8 cellular contexts compared by ENCODE assay signal in genomic region chr16:84116720-84117481, GRCh38. TPM values are rescaled to one million over a fixed set of nuclear protein-coding genes. Genes with fewer than 3 reads are reported as not detected.
DNase-seq lines count a peak whose midpoint lies in the region; ATAC-seq and TF ChIP-seq lines count a peak whose summit lies in the region.

MBTPS1 (minus strand) TSS chr16:84116942; CDS start chr16:84101783, 15,159 bp downstream.

- H4K20me1 ChIP-seq in DOHH2 (ENCODE audit: control insufficient read depth, insufficient read depth, low read depth, low read length) (peaks cover 6% of the 10 kb centered on the region; the same call in 1 of the 2 replicates), GM23338 (replicated peaks; ENCODE audit: insufficient read depth) (peaks cover 8% of the 10 kb centered on the region; the same call in 1 of the 2 replicates), fibroblast of lung (ENCODE audit: control insufficient read depth, extremely low read depth, insufficient read depth, low read length) (no peaks in the 10 kb centered on the region)

- POLR2A ChIA-PET in naive thymus-derived CD8-positive, alpha-beta T cell (lab: Charles Lee) = interaction anchor here (0.6 to 2.6 kb wide), 19 partner anchors 10 to 537 kb away, joined by 3 to 40 read pairs (median 5); partner anchors contain the start of genes DNAAF1, HSBP1, HSDL1 and TAF1C

- peak within 1 kb of the TSS; percentile 95 for H2AFZ ChIP-seq in GM23338
- H2AFZ ChIP-seq in fibroblast of lung (ENCODE audit: low read length) = peak within 1 kb of the TSS; percentile 86

- peaks cover 17% of the 10 kb centered on the region for H3K4me1 ChIP-seq in DOHH2 (ENCODE audit: control insufficient read depth, low read length)
- peaks cover 17% of the 10 kb centered on the region for H3K4me1 ChIP-seq in GM23338 (ENCODE audit: insufficient read depth)
- H3K4me1 ChIP-seq in fibroblast of lung (ENCODE audit: control insufficient read depth, extremely low read depth, insufficient read depth, low read length) = no peaks in the 10 kb centered on the region

- TF ChIP-seq CTCF in DOHH2 (IDR thresholded peaks at IDR 0.05; ENCODE audit: low read depth, low read length, poor library complexity, severe bottlenecking) (no peak), GM23338 (conservative IDR thresholded peaks at IDR 0.05; ENCODE audit: low read depth in 2 of 2) (no peak), fibroblast of lung (conservative IDR thresholded peaks at IDR 0.05 in 1 of 2, IDR thresholded peaks at IDR 0.05 in 1 of 2; ENCODE audit: low read depth in 1 of 2, low read length in 2 of 2) (no peak)

- H3K9me3 ChIP-seq in DOHH2 (ENCODE audit: control insufficient read depth, insufficient read depth, low read length) (no peaks in the 10 kb centered on the region), fibroblast of lung (ENCODE audit: control insufficient read depth, insufficient read depth, low read depth, low read length) (no peaks in the 10 kb centered on the region)

- peak within 1 kb of the TSS; percentile 89 for H3K4me3 Mint-ChIP-seq in GM23338
- H3K4me3 Mint-ChIP-seq in naive thymus-derived CD8-positive, alpha-beta T cell = peak within 1 kb of the TSS; percentile 89 to 98 (median 94)

- H3K9me2 ChIP-seq in DOHH2 (replicated peaks; ENCODE audit: control insufficient read depth, low read length) = no peaks in the 10 kb centered on the region
- H3K9me2 ChIP-seq in GM23338 (ENCODE audit: insufficient read depth) = no peaks in the 10 kb centered on the region

- peaks cover 11% of the 10 kb centered on the region; the same call in 2 of the 3 replicates for H3K4me1 Mint-ChIP-seq in GM23338
- H3K4me1 Mint-ChIP-seq in naive thymus-derived CD8-positive, alpha-beta T cell = peaks cover 7 to 38% (median 27%) of the 10 kb centered on the region in 4 donors

- DNase-seq in GM23338 (ENCODE audit: low spot score) = peak; percentile 98
- peak; percentile 97 for DNase-seq in LHCN-M2 (ENCODE audit: low read depth)
- DNase-seq in RPMI7951 (ENCODE audit: low read depth) = peak; percentile 97
- peak; percentile 94 to 98 for DNase-seq in activated T-helper 1 cell treated with anti-CD3 and anti-CD28 coated beads, Interleukin-2, amount 50 U/mL, for 16 hours (ENCODE audit: low read depth in 1 of 2, low spot score in 1 of 2)
- DNase-seq in fibroblast of lung (ENCODE audit: low read depth in 2 of 2) = peak; percentile 95 to 98
- DNase-seq in naive thymus-derived CD8-positive, alpha-beta T cell = peak; percentile 96 to 99 (median 98)
- peak; percentile 93 to 97 (median 96) for DNase-seq in stimulated activated naive CD4-positive, alpha-beta T cell (lab: John Stamatoyannopoulos, UW)

- peak; percentile 90 for ATAC-seq in GM23338
- peak; percentile 85 to 87 for ATAC-seq in naive thymus-derived CD8-positive, alpha-beta T cell

- H3K79me2 ChIP-seq in DOHH2 (ENCODE audit: control insufficient read depth, low read length) (peaks cover 56% of the 10 kb centered on the region), GM23338 (replicated peaks; ENCODE audit: insufficient read depth) (peaks cover 44% of the 10 kb centered on the region), fibroblast of lung (ENCODE audit: control insufficient read depth, insufficient read depth, low read length) (peaks cover 36% of the 10 kb centered on the region)

- H3K36me3 Mint-ChIP-seq in GM23338 (ENCODE audit: low read depth) = peaks cover 2% of the 10 kb centered on the region; the same call in 1 of the 3 replicates
- peaks cover 0 to 6% (median 0%) of the 10 kb centered on the region in 3 donors for H3K36me3 Mint-ChIP-seq in naive thymus-derived CD8-positive, alpha-beta T cell

- H3K9me3 Mint-ChIP-seq in GM23338 = no peaks in the 10 kb centered on the region
- no peaks in the 10 kb centered on the region for H3K9me3 Mint-ChIP-seq in naive thymus-derived CD8-positive, alpha-beta T cell

- H3K27ac ChIP-seq in DOHH2 (ENCODE audit: low read depth, low read length) (peak within 1 kb of the TSS; percentile 75), GM23338 (ENCODE audit: low read depth) (peak within 1 kb of the TSS; percentile 97), fibroblast of lung (ENCODE audit: insufficient read depth, low read length) (peak within 1 kb of the TSS; percentile 92)

- H3K27me3 Mint-ChIP-seq in GM23338 (ENCODE audit: insufficient read depth, low read depth, poor library complexity) = no peaks in the 10 kb centered on the region
- no peaks in the 10 kb centered on the region for H3K27me3 Mint-ChIP-seq in naive thymus-derived CD8-positive, alpha-beta T cell

- H3K9ac ChIP-seq in fibroblast of lung (ENCODE audit: insufficient read depth, low read length) = peak within 1 kb of the TSS; percentile 97

- H3K4me3 ChIP-seq in DOHH2 (ENCODE audit: low read length) (peak within 1 kb of the TSS; percentile 90), GM23338 (peak within 1 kb of the TSS; percentile 93), fibroblast of lung (replicated peaks in 1 of 4; ENCODE audit: control extremely low read depth in 1 of 4, insufficient read depth in 1 of 4, low read depth in 3 of 4, low read length in 4 of 4) (peak within 1 kb of the TSS; percentile 68 to 98 (median 90))

- H3F3A ChIP-seq in DOHH2 (ENCODE audit: control insufficient read depth, insufficient read depth) (peaks cover 7% of the 10 kb centered on the region; the same call in 1 of the 2 replicates), GM23338 (replicated peaks; ENCODE audit: low read depth) (peaks cover 3% of the 10 kb centered on the region; the same call in 1 of the 2 replicates)

- H3K36me3 ChIP-seq in DOHH2 (ENCODE audit: control insufficient read depth, low read length) (peaks cover 13% of the 10 kb centered on the region; the same call in 1 of the 2 replicates), GM23338 (ENCODE audit: insufficient read depth) (no peaks in the 10 kb centered on the region), fibroblast of lung (ENCODE audit: control insufficient read depth, insufficient read depth, low read length) (peaks cover 2% of the 10 kb centered on the region)

- H3K4me2 ChIP-seq in DOHH2 (ENCODE audit: low read length) (peak within 1 kb of the TSS; percentile 96), GM23338 (peak within 1 kb of the TSS; percentile 98), fibroblast of lung (ENCODE audit: extremely low read depth, insufficient read depth, low read length) (peak within 1 kb of the TSS; percentile 92)

- peak within 1 kb of the TSS; percentile 98 for H3K27ac Mint-ChIP-seq in GM23338
- H3K27ac Mint-ChIP-seq in naive thymus-derived CD8-positive, alpha-beta T cell = peak within 1 kb of the TSS; percentile 93 to 99 (median 96)

- H3K27me3 ChIP-seq in DOHH2 (ENCODE audit: control insufficient read depth, low read length) = no peaks in the 10 kb centered on the region
- H3K27me3 ChIP-seq in GM23338 (ENCODE audit: insufficient read depth) = no peaks in the 10 kb centered on the region
- no peaks in the 10 kb centered on the region for H3K27me3 ChIP-seq in fibroblast of lung (ENCODE audit: control insufficient read depth, insufficient read depth, low read length)

TF ChIP-seq in GM23338, 12 proteins besides CTCF, POLR2A, EP300 and RAD21 (continues in another document):
- TF ChIP-seq JUNB (IDR thresholded peaks at IDR 0.05; ENCODE audit: unreplicated experiment) = no peak
- no peak for TF ChIP-seq REST (IDR thresholded peaks at IDR 0.05; ENCODE audit: unreplicated experiment)
- TF ChIP-seq EZH2phosphoT487 (IDR thresholded peaks at IDR 0.05; ENCODE audit: unreplicated experiment) = no peak
- 0 out of 2 replicates have a peak, but pooled peaks have one; percentile 59 for TF ChIP-seq ETS1 (IDR thresholded peaks at IDR 0.05)
- peak; percentile 79 for TF ChIP-seq CREB1 (CRISPR knock-in tag; IDR thresholded peaks at IDR 0.05; ENCODE audit: low read depth)

RNA-seq across cellular contexts. Expression of gene MBTPS1, which starts in this region (rescaled TPM):
- 44.3 and 49.3 TPM in 2 replicates for total RNA-seq in GM23338 (2014; rRNA removed; shearing (Covaris generic))
- polyA plus RNA-seq in GM23338 (2016; fragmentation: Nextera tagmentation; extraction: Ambion mirVana) = 18.1 and 20.7 TPM in 2 replicates
- 47.1 and 48.8 TPM in 2 replicates for total RNA-seq in LHCN-M2 (2014; rRNA removed)
- 33.0 TPM for polyA plus RNA-seq in LHCN-M2 (2012)
- total RNA-seq in RPMI7951 (2014; rRNA removed; shearing (Covaris generic)) = 38.2 and 38.6 TPM in 2 replicates
- total RNA-seq in fibroblast of lung = 96.0 and 109 TPM in 2 replicates
- 65.9 and 80.3 TPM in 2 replicates for polyA plus RNA-seq in fibroblast of lung
- polyA plus RNA-seq in fibroblast of lung (2012) = 62.3 and 82.6 TPM in 2 replicates
- polyA minus RNA-seq in fibroblast of lung (ENCODE audit: low replicate concordance) = 96.5 and 98.7 TPM in 2 replicates
- 100 to 1,000 TPM; 141 to 150 TPM for total RNA-seq in naive thymus-derived CD8-positive, alpha-beta T cell
- polyA plus RNA-seq in naive thymus-derived CD8-positive, alpha-beta T cell = 10 to 100 TPM; 50.9 to 71.4 (median 51.2) TPM

Comparison
In these comparisons a context has a peak if more than half of its experiments do, and no peak if none do; other contexts are left out.
1. Peak in every context shown above with its lines: DNase-seq, ATAC-seq, H3K4me3 ChIP-seq and H3K27ac ChIP-seq.